Comparison of ENCODE assay signal across 23 cellular contexts in the genomic region with DNA sequence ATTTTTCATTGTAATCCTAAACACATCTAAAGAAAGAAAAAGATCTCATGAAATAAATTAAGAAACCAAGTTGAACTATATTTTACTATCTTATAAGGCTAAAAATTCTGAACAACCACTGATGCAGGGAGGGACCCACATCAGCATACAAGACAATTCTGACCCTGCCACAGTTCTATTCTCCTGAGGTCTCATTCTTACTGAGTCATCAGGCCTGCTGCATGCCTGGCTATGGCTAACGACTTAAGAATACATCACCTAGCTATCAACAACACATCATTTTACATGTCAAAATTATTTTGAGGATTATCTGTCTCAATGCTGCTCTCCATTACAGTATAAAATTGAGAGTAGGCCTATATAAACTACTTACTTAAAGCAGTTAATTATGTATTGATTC. TPM values are rescaled to one million over a fixed set of nuclear protein-coding genes. Genes with fewer than 3 reads are reported as not detected.
DNase-seq lines count a peak whose midpoint lies in the region; ATAC-seq and TF ChIP-seq lines count a peak whose summit lies in the region.
"Had no signal": no experiment of that assay in that cellular context is flagged by ENCODE, and none has a peak within 500 bp of the region (broad histone marks: within the 10 kb centered on the region; RNA-seq: fewer than 3 reads in every experiment).

No MANE protein-coding gene starts in this region.

- intact Hi-C loops in esophagus squamous epithelium (cut with DNase I), result no loop called here

- TF ChIP-seq POLR2A in erythroblast (IDR thresholded peaks at IDR 0.05; ENCODE audit: low read length) (no peak), esophagus squamous epithelium (IDR thresholded peaks at IDR 0.05) (no peak)

- no peak overlapping the region for H4K5ac ChIP-seq in mesendoderm (ENCODE audit: low read length)

- H3K9me3 ChIP-seq in adipocyte (ENCODE audit: control insufficient read depth, low read length) (peaks cover 9% of the 10 kb centered on the region), esophagus squamous epithelium (no peaks in the 10 kb centered on the region)
- H3K9me3 ChIP-seq: gastrocnemius medialis, lower lobe of right lung, MG63, right lobe of liver, thyroid gland had no signal

- no peak overlapping the region for H3K23ac ChIP-seq in mesendoderm (ENCODE audit: low read length)

- no peak for ATAC-seq in HG02763 (IDR thresholded peaks at IDR 0.05; ENCODE audit: unreplicated experiment)
- ATAC-seq: activated CD4-positive, alpha-beta T cell treated with anti-CD3 and anti-CD28 coated beads for 36 hours; activated T-cell treated with anti-CD3 and anti-CD28 coated beads, Interleukin-2, amount 50 U/mL, for 4 hours; gastrocnemius medialis; lower lobe of right lung; right lobe of liver had no signal

- H3K4me1 ChIP-seq in adipocyte (ENCODE audit: control insufficient read depth, insufficient read depth, low read length) (peaks cover 5% of the 10 kb centered on the region), mesendoderm (ENCODE audit: control insufficient read depth, low read depth, low read length) (no peaks in the 10 kb centered on the region), esophagus squamous epithelium (no peaks in the 10 kb centered on the region)
- H3K4me1 ChIP-seq: gastrocnemius medialis, lower lobe of right lung, right lobe of liver, thyroid gland had no signal

- H3K9ac ChIP-seq in adipocyte (ENCODE audit: low read length) (no peak overlapping the region), mesendoderm (ENCODE audit: low read length) (no peak overlapping the region)

- WGBS in mesendoderm (ENCODE audit: extremely low coverage, insufficient coverage, low lambda C conversion rate), result no CpG with 5 or more reads among the region's 1 CpG
- WGBS in esophagus squamous epithelium, 2 donors, result 61 to 65% methylated on average over 1 of the region's 1 CpG

- no peak overlapping the region for H3K27ac ChIP-seq in mesendoderm (ENCODE audit: low read depth, low read length)
- H3K27ac ChIP-seq in esophagus squamous epithelium, result no peak overlapping the region
- H3K27ac ChIP-seq: C4-2B, gastrocnemius medialis, lower lobe of right lung, PC-9, right lobe of liver, thyroid gland had no signal

- no peak overlapping the region for H2AK5ac ChIP-seq in mesendoderm (ENCODE audit: low read length)

- no peaks in the 10 kb centered on the region for H3K79me2 ChIP-seq in mesendoderm (ENCODE audit: control insufficient read depth, insufficient read depth, low read length)

- H2BK15ac ChIP-seq in mesendoderm (replicated peaks; ENCODE audit: low read depth), result no peak overlapping the region

- no peak overlapping the region for H3K56ac ChIP-seq in mesendoderm (ENCODE audit: low read length)

- no peak overlapping the region for H3K4ac ChIP-seq in mesendoderm (ENCODE audit: low read depth, low read length)

- DNase-seq in EL (peak; percentile 19), adipocyte (ENCODE audit: low read depth) (peak; percentile 2), fibroblast of peridontal ligament (ENCODE audit: extremely low read depth) (peak; percentile 14), mesendoderm (peak; percentile 37), erythroblast (lab: John Stamatoyannopoulos, UW) (no peak), esophagus squamous epithelium (lab: John Stamatoyannopoulos, UW) (no peak), NCI-H2029 (lab: John Stamatoyannopoulos, UW) (no peak)
- DNase-seq: activated CD4-positive, alpha-beta T cell treated with anti-CD3 and anti-CD28 coated beads for 36 hours; activated naive CD4-positive, alpha-beta T cell; activated T-cell treated with anti-CD3 and anti-CD28 coated beads, Interleukin-2, amount 50 U/mL, for 4 hours; amniotic stem cell; gastrocnemius medialis; hypothalamus; lower lobe of right lung; MG63; NCI-H2081; PC-9; posterior cingulate gyrus; right lobe of liver; SIG-M5; thyroid gland had no signal

- TF ChIP-seq CTCF in esophagus squamous epithelium (IDR thresholded peaks at IDR 0.05), result no peak

- no peak overlapping the region for H4K8ac ChIP-seq in mesendoderm (ENCODE audit: low read depth, low read length)

- H3K27me3 ChIP-seq in adipocyte (replicated peaks; ENCODE audit: control insufficient read depth, insufficient read depth, low read length) (no peaks in the 10 kb centered on the region), mesendoderm (ENCODE audit: insufficient read depth, low read length, poor library complexity) (no peaks in the 10 kb centered on the region), esophagus squamous epithelium (no peaks in the 10 kb centered on the region)
- H3K27me3 ChIP-seq: gastrocnemius medialis, MG63, right lobe of liver, thyroid gland had no signal

- H3K36me3 ChIP-seq in adipocyte (ENCODE audit: control insufficient read depth, insufficient read depth, low read length, severe bottlenecking) (peaks cover 26% of the 10 kb centered on the region), mesendoderm (ENCODE audit: control insufficient read depth, insufficient read depth, low read length) (no peaks in the 10 kb centered on the region), esophagus squamous epithelium (peaks cover 0 to 61% (median 10%) of the 10 kb centered on the region in 3 donors)

- no peaks in the 10 kb centered on the region for H3K79me1 ChIP-seq in mesendoderm (ENCODE audit: low read length)

- no peak overlapping the region for H2BK5ac ChIP-seq in mesendoderm (ENCODE audit: low read length)

- H3K4me3 ChIP-seq in adipocyte (ENCODE audit: low read length) (no peak overlapping the region), mesendoderm (ENCODE audit: low read length) (no peak overlapping the region), esophagus squamous epithelium (no peak overlapping the region)
- H3K4me3 ChIP-seq: gastrocnemius medialis, lower lobe of right lung, MG63, PC-9, right lobe of liver, thyroid gland had no signal

- H3K18ac ChIP-seq in mesendoderm (ENCODE audit: low read length), result no peak overlapping the region

- no peak overlapping the region for H2BK120ac ChIP-seq in mesendoderm (ENCODE audit: low read depth, low read length)

- no peak overlapping the region for H3K4me2 ChIP-seq in mesendoderm (ENCODE audit: low read length)
- H3K4me2 ChIP-seq: PC-9 had no signal

RNA-seq across cellular contexts. Expression of a gene that starts 52.9 kb away (rescaled TPM):
- 4.0 TPM for polyA plus RNA-seq in mesendoderm (2013, experiment 1 of 2)
- 4.3 TPM for polyA plus RNA-seq in mesendoderm (2013, experiment 2 of 2)
- total RNA-seq in esophagus squamous epithelium, result 10 to 100 TPM in 2 of 4 donors, 1 to 10 TPM in 2; 4.9 to 15.1 (median 10.0) TPM

Comparison
In these comparisons a context has a peak if more than half of its experiments do, and no peak if none do; other contexts are left out.
1. DNase-seq: peak in EL (single experiment), adipocyte (single experiment), fibroblast of peridontal ligament (single experiment) and mesendoderm (single experiment); none in erythroblast (0 of 2), esophagus squamous epithelium (single experiment) and NCI-H2029 (single experiment).